1 cellular context compared by ENCODE assay signal in the genomic region with DNA sequence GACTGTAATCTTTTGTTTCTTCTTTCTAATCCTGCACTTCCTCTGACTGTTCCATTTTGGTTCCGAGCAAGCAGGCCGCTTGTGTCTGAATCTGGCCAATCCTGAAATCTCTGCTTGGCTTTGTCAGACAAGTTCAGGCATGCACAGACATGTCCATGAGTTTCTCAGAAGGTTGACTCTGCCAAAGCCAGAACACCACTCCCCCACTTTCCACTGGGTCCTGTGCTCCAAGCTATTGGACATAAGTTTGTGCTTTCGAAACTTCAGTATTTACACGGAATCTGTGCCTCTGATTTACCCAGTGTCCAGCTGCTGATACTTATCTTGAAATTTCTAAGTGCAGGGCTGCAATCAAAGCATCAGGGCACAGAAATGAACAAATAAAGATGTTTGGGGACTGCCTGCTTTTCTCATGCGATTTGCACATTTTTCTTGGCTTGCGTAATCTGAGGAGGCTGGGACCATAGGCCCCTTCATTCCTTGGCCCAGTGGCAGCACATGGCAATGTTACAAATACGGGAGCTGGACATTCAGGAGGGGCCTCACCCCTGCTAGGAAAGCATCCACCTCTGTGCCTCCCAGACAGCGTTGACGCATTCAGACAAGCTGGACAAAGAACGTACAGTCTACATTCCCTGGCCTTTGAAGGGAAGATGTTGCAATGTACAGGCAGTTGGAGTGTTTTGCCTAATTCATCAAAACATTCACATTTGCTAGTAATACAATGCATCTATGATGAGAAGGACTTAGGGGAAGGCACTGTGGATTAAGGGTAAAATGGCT.
A peak's percentile ranks its signal among the peaks of the same experiment; 100 is the strongest.
TF ChIP-seq lines count a peak whose summit lies in the region.

No MANE protein-coding gene starts in this region.

TF ChIP-seq in HepG2, 621 proteins besides CTCF, POLR2A, EP300 and RAD21 (continued from another document and continues in another):
- TF ChIP-seq RNF219 (CRISPR knock-in tag; IDR thresholded peaks at IDR 0.05) = peak; percentile 53; the same call in 1 of the 2 replicates
- peak; percentile 85 for TF ChIP-seq ZBED4 (CRISPR knock-in tag; IDR thresholded peaks at IDR 0.05; ENCODE audit: borderline replicate concordance)
- peak; percentile 91; the same call in 1 of the 2 replicates for TF ChIP-seq NAIF1 (CRISPR knock-in tag; IDR thresholded peaks at IDR 0.05; ENCODE audit: borderline replicate concordance)
- no peak for TF ChIP-seq ZBTB44 (CRISPR knock-in tag; IDR thresholded peaks at IDR 0.05)
- no peak; the same call in 1 of the 2 replicates for TF ChIP-seq MTA1 (CRISPR knock-in tag; IDR thresholded peaks at IDR 0.05; ENCODE audit: borderline replicate concordance)
- TF ChIP-seq ZNF501 (CRISPR knock-in tag; IDR thresholded peaks at IDR 0.05) = peak; percentile 81
- TF ChIP-seq ZMYM2 (CRISPR knock-in tag; IDR thresholded peaks at IDR 0.05) = peak; percentile 57; the same call in 1 of the 2 replicates
- peak; percentile 19; the same call in 1 of the 2 replicates for TF ChIP-seq ZNF124 (CRISPR knock-in tag; IDR thresholded peaks at IDR 0.05)
- peak; percentile 63; the same call in 1 of the 2 replicates for TF ChIP-seq MNT (IDR thresholded peaks at IDR 0.05)
- no peak for TF ChIP-seq PRPF4 (IDR thresholded peaks at IDR 0.05; ENCODE audit: low read depth, low read length, poor library complexity, severe bottlenecking)
- TF ChIP-seq POGZ (CRISPR knock-in tag; IDR thresholded peaks at IDR 0.05) = 0 out of 2 replicates have a peak, but pooled peaks have one; percentile 56
- TF ChIP-seq ZNF317 (CRISPR knock-in tag; IDR thresholded peaks at IDR 0.05) = no peak
- TF ChIP-seq ZNF564 (CRISPR knock-in tag; IDR thresholded peaks at IDR 0.05) = no peak; the same call in 1 of the 2 replicates
- TF ChIP-seq HIC2 (CRISPR knock-in tag; IDR thresholded peaks at IDR 0.05; ENCODE audit: low read depth) = 0 out of 2 replicates have a peak, but pooled peaks have one; percentile 33
- no peak for TF ChIP-seq ZNF83 (CRISPR knock-in tag; IDR thresholded peaks at IDR 0.05; ENCODE audit: borderline replicate concordance)
- TF ChIP-seq ZXDC (CRISPR knock-in tag; IDR thresholded peaks at IDR 0.05) = peak; percentile 73; the same call in 1 of the 2 replicates
- TF ChIP-seq GATAD2A (CRISPR knock-in tag; IDR thresholded peaks at IDR 0.05) = peak; percentile 94
- TF ChIP-seq ZNF362 (CRISPR knock-in tag; IDR thresholded peaks at IDR 0.05; ENCODE audit: borderline replicate concordance) = no peak; the same call in 1 of the 2 replicates
- 0 out of 2 replicates have a peak, but pooled peaks have one; percentile 25 for TF ChIP-seq ARNT2 (CRISPR knock-in tag; IDR thresholded peaks at IDR 0.05; ENCODE audit: low read depth)
- TF ChIP-seq JUND (CRISPR knock-in tag; IDR thresholded peaks at IDR 0.05) = peak; percentile 79
- TF ChIP-seq ZBTB38 (CRISPR knock-in tag; IDR thresholded peaks at IDR 0.05) = no peak
- TF ChIP-seq, protein P1, sequence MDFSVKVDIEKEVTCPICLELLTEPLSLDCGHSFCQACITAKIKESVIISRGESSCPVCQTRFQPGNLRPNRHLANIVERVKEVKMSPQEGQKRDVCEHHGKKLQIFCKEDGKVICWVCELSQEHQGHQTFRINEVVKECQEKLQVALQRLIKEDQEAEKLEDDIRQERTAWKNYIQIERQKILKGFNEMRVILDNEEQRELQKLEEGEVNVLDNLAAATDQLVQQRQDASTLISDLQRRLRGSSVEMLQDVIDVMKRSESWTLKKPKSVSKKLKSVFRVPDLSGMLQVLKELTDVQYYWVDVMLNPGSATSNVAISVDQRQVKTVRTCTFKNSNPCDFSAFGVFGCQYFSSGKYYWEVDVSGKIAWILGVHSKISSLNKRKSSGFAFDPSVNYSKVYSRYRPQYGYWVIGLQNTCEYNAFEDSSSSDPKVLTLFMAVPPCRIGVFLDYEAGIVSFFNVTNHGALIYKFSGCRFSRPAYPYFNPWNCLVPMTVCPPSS (IDR thresholded peaks at IDR 0.05) = no peak
- peak; percentile 40; the same call in 1 of the 2 replicates for TF ChIP-seq IRX3 (CRISPR knock-in tag; IDR thresholded peaks at IDR 0.05; ENCODE audit: borderline replicate concordance, low read depth)
- TF ChIP-seq ARHGAP35 (CRISPR knock-in tag; IDR thresholded peaks at IDR 0.05; ENCODE audit: borderline replicate concordance) = no peak
- no peak for TF ChIP-seq ZBTB10 (CRISPR knock-in tag; IDR thresholded peaks at IDR 0.05; ENCODE audit: borderline replicate concordance)
- TF ChIP-seq ZFP36L2 (CRISPR knock-in tag; IDR thresholded peaks at IDR 0.05) = no peak
- no peak for TF ChIP-seq ZNF557 (CRISPR knock-in tag; IDR thresholded peaks at IDR 0.05)
